8 cellular contexts compared by ENCODE assay signal in the genomic region with DNA sequence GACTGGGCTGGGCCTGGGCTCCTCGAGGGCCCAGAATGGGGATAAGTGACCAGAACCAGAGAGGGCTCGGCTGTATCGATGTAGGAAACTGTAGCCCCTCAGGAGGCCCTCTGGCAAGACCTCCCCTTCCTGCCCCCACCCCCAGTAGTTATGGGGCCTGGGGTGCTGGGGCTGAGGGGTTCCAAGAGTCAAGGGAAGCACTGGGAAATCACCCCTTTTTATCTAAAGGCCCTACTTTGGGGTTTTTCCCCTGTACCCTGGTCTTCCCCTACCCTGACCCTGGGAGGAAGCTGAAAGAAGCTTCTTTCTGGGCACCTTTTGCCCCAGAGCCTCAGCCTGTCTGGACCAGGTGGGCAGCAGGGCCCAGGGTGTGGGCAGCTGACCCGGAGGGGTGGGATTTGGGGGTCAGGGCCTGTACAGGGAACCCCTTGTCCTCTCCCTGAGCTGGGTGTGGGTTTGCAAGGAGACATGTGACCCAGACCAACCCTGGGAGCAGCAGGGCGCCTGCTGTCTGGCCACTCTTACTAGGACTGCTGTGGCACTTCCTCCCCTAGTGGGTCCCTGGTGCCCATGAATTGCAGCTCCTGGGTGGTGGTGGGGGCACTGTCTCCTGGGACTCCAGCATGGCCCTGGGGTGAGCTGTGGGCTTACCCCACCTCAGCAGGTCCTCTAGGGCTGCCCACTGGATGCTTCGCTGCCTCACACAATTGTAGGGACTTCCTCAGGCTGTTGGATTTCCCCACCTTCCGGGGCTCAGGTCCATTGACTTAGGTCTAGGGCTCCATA. TPM values are rescaled to one million over a fixed set of nuclear protein-coding genes. Genes with fewer than 3 reads are reported as not detected.
A peak's percentile ranks its signal among the peaks of the same experiment; 100 is the strongest.
DNase-seq lines count a peak whose midpoint lies in the region; ATAC-seq lines count a peak whose summit lies in the region.

No MANE protein-coding gene starts in this region.

- peaks cover 14% of the 10 kb centered on the region for H3K27me3 ChIP-seq in CD8-positive, alpha-beta memory T cell (ENCODE audit: insufficient read depth, low read length, poor library complexity, severe bottlenecking)
- no peaks in the 10 kb centered on the region for H3K27me3 ChIP-seq in muscle layer of duodenum (ENCODE audit: low read depth, low read length)

- CTCF ChIA-PET in CD8-positive, alpha-beta memory T cell (lab: Charles Lee), result interaction anchor here (0.9 to 1.1 kb wide), 2 partner anchors 19 to 152 kb away, joined by 3 to 4 read pairs; no protein-coding TSS in a partner anchor

- H3K9me3 Mint-ChIP-seq in CD8-positive, alpha-beta memory T cell, result no peaks in the 10 kb centered on the region
- no peaks in the 10 kb centered on the region for H3K9me3 Mint-ChIP-seq in activated naive CD8-positive, alpha-beta T cell treated with anti-CD3 and anti-CD28 coated beads, Interleukin-2, amount 50 U/mL, for 24 hours

- peaks cover 9 to 19% of the 10 kb centered on the region in 2 donors for H3K27me3 Mint-ChIP-seq in CD8-positive, alpha-beta memory T cell
- peaks cover 21% of the 10 kb centered on the region for H3K27me3 Mint-ChIP-seq in activated naive CD8-positive, alpha-beta T cell treated with anti-CD3 and anti-CD28 coated beads, Interleukin-2, amount 50 U/mL, for 24 hours

- peak overlapping the region; percentile 84 to 91 (median 87) for H3K4me3 Mint-ChIP-seq in CD8-positive, alpha-beta memory T cell
- H3K4me3 Mint-ChIP-seq in activated naive CD8-positive, alpha-beta T cell treated with anti-CD3 and anti-CD28 coated beads, Interleukin-2, amount 50 U/mL, for 24 hours, result peak overlapping the region; percentile 83

- peak; percentile 27 for ATAC-seq in HG02610 (IDR thresholded peaks at IDR 0.05; ENCODE audit: unreplicated experiment)
- ATAC-seq in activated naive CD8-positive, alpha-beta T cell treated with anti-CD3 and anti-CD28 coated beads, Interleukin-2, amount 50 U/mL, for 24 hours, result peak; percentile 35

- peaks cover 27 to 39% (median 27%) of the 10 kb centered on the region in 3 donors for H3K4me1 Mint-ChIP-seq in CD8-positive, alpha-beta memory T cell
- H3K4me1 Mint-ChIP-seq in activated naive CD8-positive, alpha-beta T cell treated with anti-CD3 and anti-CD28 coated beads, Interleukin-2, amount 50 U/mL, for 24 hours, result peaks cover 31% of the 10 kb centered on the region

- POLR2A ChIA-PET in CD8-positive, alpha-beta memory T cell (lab: Charles Lee), result no interaction called here

- peaks cover 8% of the 10 kb centered on the region for H3K4me1 ChIP-seq in CD8-positive, alpha-beta memory T cell (ENCODE audit: insufficient read depth, low read length)
- H3K4me1 ChIP-seq in muscle layer of duodenum (ENCODE audit: control insufficient read depth in 1 of 2, insufficient read depth in 2 of 2, low read length in 2 of 2), result peaks cover 0 to 20% of the 10 kb centered on the region in 2 donors

- H3K9me3 ChIP-seq in CD8-positive, alpha-beta memory T cell (ENCODE audit: low read length), result no peaks in the 10 kb centered on the region
- H3K9me3 ChIP-seq in muscle layer of duodenum (ENCODE audit: control insufficient read depth in 1 of 2, low read length in 2 of 2), result no peaks in the 10 kb centered on the region

- H3K27ac Mint-ChIP-seq in CD8-positive, alpha-beta memory T cell, result peak overlapping the region in 4 of 8 donors; percentile 33 to 81 (median 60)
- H3K27ac Mint-ChIP-seq in activated naive CD8-positive, alpha-beta T cell treated with anti-CD3 and anti-CD28 coated beads, Interleukin-2, amount 50 U/mL, for 24 hours, result no peak overlapping the region

- no peaks in the 10 kb centered on the region for H3K36me3 ChIP-seq in CD8-positive, alpha-beta memory T cell (ENCODE audit: insufficient read depth, low read length)
- H3K36me3 ChIP-seq in muscle layer of duodenum (ENCODE audit: control insufficient read depth in 1 of 2, insufficient read depth in 2 of 2, low read length in 2 of 2), result no peaks in the 10 kb centered on the region

- no peak for DNase-seq in CD8-positive, alpha-beta memory T cell
- DNase-seq in activated naive CD8-positive, alpha-beta T cell treated with anti-CD3 and anti-CD28 coated beads, Interleukin-2, amount 50 U/mL, for 24 hours, result peak; percentile 27
- DNase-seq in pons (ENCODE audit: low spot score), result no peak
- no peak for DNase-seq in stimulated activated CD4-positive, alpha-beta T cell treated with anti-CD3 and anti-CD28 coated beads, Interleukin-2, amount 100 ng/mL, for 48 hours
- DNase-seq in NCI-H82 treated with DMSO at 0.1 percent for 48 hours (lab: John Stamatoyannopoulos, UW; ENCODE audit: unreplicated experiment), result no peak
- DNase-seq in NCI-H1105 treated with DMSO at 0.1 percent for 48 hours (lab: John Stamatoyannopoulos, UW), result no peak

- H3K36me3 Mint-ChIP-seq in CD8-positive, alpha-beta memory T cell, result peaks cover 0 to 4% (median 0%) of the 10 kb centered on the region in 3 donors
- H3K36me3 Mint-ChIP-seq in activated naive CD8-positive, alpha-beta T cell treated with anti-CD3 and anti-CD28 coated beads, Interleukin-2, amount 50 U/mL, for 24 hours (ENCODE audit: low read depth), result no peaks in the 10 kb centered on the region

- no peak overlapping the region for H3K27ac ChIP-seq in CD8-positive, alpha-beta memory T cell (ENCODE audit: low read depth, low read length)
- H3K27ac ChIP-seq in muscle layer of duodenum (ENCODE audit: low read length), result peak overlapping the region; percentile 39

- no peak overlapping the region for H3K4me3 ChIP-seq in CD8-positive, alpha-beta memory T cell (ENCODE audit: low read length)
- H3K4me3 ChIP-seq in muscle layer of duodenum (ENCODE audit: low read depth in 1 of 2, low read length in 2 of 2), result peak overlapping the region in 1 of 2 donors; percentile 13

RNA-seq across cellular contexts. Expression of a gene that starts 1.5 kb away (rescaled TPM):
- total RNA-seq in CD8-positive, alpha-beta memory T cell, result 1 to 10 TPM; 7.1 to 7.8 TPM
- polyA plus RNA-seq in CD8-positive, alpha-beta memory T cell, result 15.2 TPM

RNA-seq across cellular contexts. Expression of a gene that starts 28.8 kb away (rescaled TPM):
- total RNA-seq in CD8-positive, alpha-beta memory T cell, result 1 to 10 TPM in 1 of 2 experiments, under 1 TPM in 1; 0.84 to 1.1 TPM
- polyA plus RNA-seq in CD8-positive, alpha-beta memory T cell, result not detected
